ENCODE assay signal across 21 cellular contexts in the genomic region with DNA sequence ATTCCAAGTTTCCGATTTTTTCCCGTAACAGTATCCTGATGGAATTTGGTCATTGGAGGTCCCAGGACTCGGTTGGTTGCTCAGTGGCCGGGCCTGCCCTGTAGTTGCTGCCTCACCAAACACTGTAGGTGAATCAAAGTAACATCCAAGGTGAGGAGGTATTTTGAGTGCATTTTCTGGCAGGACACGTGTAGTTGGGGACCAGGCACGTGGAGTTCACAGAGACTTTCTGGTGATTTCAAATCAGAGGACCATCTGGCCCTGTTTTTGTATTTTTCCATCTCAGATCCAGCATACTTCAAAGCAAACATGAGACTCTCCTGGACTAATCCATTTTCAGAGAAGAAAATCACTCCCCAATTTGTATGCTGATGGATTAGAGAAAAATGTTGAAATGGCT. TPM values are rescaled to one million over a fixed set of nuclear protein-coding genes. Genes with fewer than 3 reads are reported as not detected.
DNase-seq lines count a peak whose midpoint lies in the region; ATAC-seq, FAIRE-seq and TF ChIP-seq lines count a peak whose summit lies in the region.
"Had no signal": no experiment of that assay in that cellular context is flagged by ENCODE, and none has a peak within 500 bp of the region (broad histone marks: within the 10 kb centered on the region; RNA-seq: fewer than 3 reads in every experiment).

No MANE protein-coding gene starts in this region.

- CTCF ChIA-PET in HepG2 (lab: Yijun Ruan, JAX; ENCODE audit: low intra/inter-chr PET ratio, low total read pairs) = no interaction called here

- in situ Hi-C loops in HepG2 (cut with HindIII; ENCODE audit: extremely low pct_ligation_motif_present, low pct_unique_long_range_greater_than_20kb) = no loop called here

- FAIRE-seq in HepG2 (lab: Jason Lieb, UNC) = no peak
- FAIRE-seq: D721Med, GM12891, GM18507, H54 had no signal

- H2AFZ ChIP-seq in HepG2 (ENCODE audit: low read length) (no peak overlapping the region), OCI-LY1 (ENCODE audit: low read length) (peak overlapping the region; percentile 93; the same call in 1 of the 2 replicates)
- H2AFZ ChIP-seq: GM23338 had no signal

- H3K4me3 ChIP-seq in HepG2 (replicated peaks in 1 of 3; ENCODE audit: insufficient read depth in 1 of 3, low read depth in 2 of 3, low read length in 3 of 3) (no peak overlapping the region), right lobe of liver (no peak overlapping the region), OCI-LY1 (ENCODE audit: low read depth, low read length, poor library complexity, severe bottlenecking) (no peak overlapping the region)
- H3K4me3 ChIP-seq: BLaER1, GM23338, HAP-1 had no signal

- H3K27ac Mint-ChIP-seq in osteocyte (ENCODE audit: unreplicated experiment) = no peak overlapping the region
- H3K27ac Mint-ChIP-seq: B cell; CD8-positive, alpha-beta T cell; GM23338; HFFc6 had no signal

- H3K9me3 Mint-ChIP-seq in osteocyte (ENCODE audit: unreplicated experiment) = no peaks in the 10 kb centered on the region
- H3K9me3 Mint-ChIP-seq: CD8-positive, alpha-beta T cell; GM23338; HFFc6 had no signal

- H3K4me1 ChIP-seq in HepG2 (ENCODE audit: insufficient read depth, low read length) = peaks cover 22% of the 10 kb centered on the region
- no peaks in the 10 kb centered on the region for H3K4me1 ChIP-seq in right lobe of liver
- H3K4me1 ChIP-seq in OCI-LY1 (ENCODE audit: insufficient read depth, low read length, severe bottlenecking) = peaks cover 15% of the 10 kb centered on the region
- H3K4me1 ChIP-seq: BLaER1, HAP-1 had no signal

- H3K4me3 Mint-ChIP-seq in osteocyte (ENCODE audit: unreplicated experiment) = no peak overlapping the region
- H3K4me3 Mint-ChIP-seq: B cell; CD4-positive, CD25-positive, alpha-beta regulatory T cell; CD8-positive, alpha-beta T cell; GM23338; HFFc6 had no signal

- no peaks in the 10 kb centered on the region for H4K20me1 ChIP-seq in HepG2 (ENCODE audit: insufficient read depth, low read length)
- H4K20me1 ChIP-seq in OCI-LY1 (ENCODE audit: insufficient read depth, low read length) = no peaks in the 10 kb centered on the region
- H4K20me1 ChIP-seq: BLaER1 had no signal

- intact Hi-C loops in HepG2 (cut with micrococcal nuclease; ENCODE audit: unreplicated experiment) = no loop called here
- intact Hi-C loops in right lobe of liver (cut with DNase I) = no loop called here

- no peak overlapping the region for H3K27ac ChIP-seq in HepG2 (ENCODE audit: extremely low read length, insufficient read depth, low read length)
- no peak overlapping the region for H3K27ac ChIP-seq in right lobe of liver
- no peak overlapping the region for H3K27ac ChIP-seq in OCI-LY1 (ENCODE audit: low read depth, low read length, poor library complexity, severe bottlenecking)
- H3K27ac ChIP-seq: BLaER1, C4-2B had no signal

- no peak for TF ChIP-seq POLR2A in HepG2 (IDR thresholded peaks at IDR 0.05; ENCODE audit: insufficient read depth in 1 of 2, low read depth in 2 of 2, low read length in 2 of 2)
- TF ChIP-seq POLR2A in right lobe of liver (IDR thresholded peaks at IDR 0.05) = no peak

- no peaks in the 10 kb centered on the region for H3K36me3 Mint-ChIP-seq in osteocyte (ENCODE audit: unreplicated experiment)
- H3K36me3 Mint-ChIP-seq: CD8-positive, alpha-beta T cell had no signal

- H3K27me3 ChIP-seq in HepG2 (ENCODE audit: control insufficient read depth in 1 of 2, insufficient read depth in 2 of 2, low read length in 2 of 2) = no peaks in the 10 kb centered on the region
- no peaks in the 10 kb centered on the region for H3K27me3 ChIP-seq in right lobe of liver
- no peaks in the 10 kb centered on the region for H3K27me3 ChIP-seq in OCI-LY1 (ENCODE audit: insufficient read depth, low read length)
- H3K27me3 ChIP-seq: BLaER1 had no signal

- TF ChIP-seq EP300 in HepG2 (IDR thresholded peaks at IDR 0.05; ENCODE audit: low read depth in 2 of 2, low read length in 2 of 2) (no peak), HepG2 (CRISPR knock-in tag; IDR thresholded peaks at IDR 0.05; ENCODE audit: borderline replicate concordance) (no peak)

- no peaks in the 10 kb centered on the region for H3K9me2 ChIP-seq in OCI-LY1 (ENCODE audit: low read depth, low read length)

- POLR2A ChIA-PET in HepG2 (lab: Yijun Ruan, JAX) = no interaction called here

- H3F3A ChIP-seq in OCI-LY1 (ENCODE audit: insufficient read depth, low read length) = no peaks in the 10 kb centered on the region

- H3K4me2 ChIP-seq in HepG2 (ENCODE audit: low read depth, low read length) = no peak overlapping the region
- no peak overlapping the region for H3K4me2 ChIP-seq in OCI-LY1 (ENCODE audit: low read length)
- H3K4me2 ChIP-seq: BLaER1, GM23338 had no signal

- TF ChIP-seq RAD21 in HepG2 (CRISPR knock-in tag; IDR thresholded peaks at IDR 0.05) = no peak

- H3K79me2 ChIP-seq in HepG2 (ENCODE audit: insufficient read depth, low read length) = no peaks in the 10 kb centered on the region
- H3K79me2 ChIP-seq in OCI-LY1 (ENCODE audit: insufficient read depth, low read length) = no peaks in the 10 kb centered on the region

- no peak for ATAC-seq in HepG2
- ATAC-seq in right lobe of liver = no peak
- ATAC-seq: CD8-positive, alpha-beta T cell; GM23338 had no signal

- no peaks in the 10 kb centered on the region for H3K27me3 Mint-ChIP-seq in osteocyte (ENCODE audit: unreplicated experiment)
- H3K27me3 Mint-ChIP-seq: CD4-positive, CD25-positive, alpha-beta regulatory T cell had no signal

- TF ChIP-seq CTCF in HepG2 (CRISPR knock-in tag; IDR thresholded peaks at IDR 0.05) (no peak), right lobe of liver (IDR thresholded peaks at IDR 0.05) (no peak), OCI-LY1 (IDR thresholded peaks at IDR 0.05; ENCODE audit: low read length) (no peak), osteocyte (IDR thresholded peaks at IDR 0.05) (no peak)

- H3K36me3 ChIP-seq in HepG2 (replicated peaks in 1 of 2; ENCODE audit: control insufficient read depth in 1 of 2, insufficient read depth in 2 of 2, low read length in 2 of 2) (no peaks in the 10 kb centered on the region), right lobe of liver (no peaks in the 10 kb centered on the region), OCI-LY1 (ENCODE audit: insufficient read depth, low read length) (no peaks in the 10 kb centered on the region)
- H3K36me3 ChIP-seq: BLaER1, HAP-1 had no signal

- H3K9me3 ChIP-seq in HepG2 (ENCODE audit: low read length) (no peaks in the 10 kb centered on the region), right lobe of liver (no peaks in the 10 kb centered on the region), OCI-LY1 (ENCODE audit: low read length) (no peaks in the 10 kb centered on the region)
- H3K9me3 ChIP-seq: BLaER1, HAP-1 had no signal

- H3K9ac ChIP-seq in HepG2 (ENCODE audit: insufficient read depth, low read depth, low read length) = no peak overlapping the region
- no peak overlapping the region for H3K9ac ChIP-seq in OCI-LY1 (ENCODE audit: low read length)
- H3K9ac ChIP-seq: BLaER1 had no signal

- DNase-seq in HepG2 (ENCODE audit: low spot score) (no peak), right lobe of liver (no peak), osteocyte (ENCODE audit: extremely low spot score, unreplicated experiment) (peak; percentile 51), RKO (ENCODE audit: low spot score) (no peak), NCI-H345 (lab: John Stamatoyannopoulos, UW) (no peak)
- DNase-seq: CD4-positive, CD25-positive, alpha-beta regulatory T cell; CD8-positive, alpha-beta T cell; DMS153; EL; GF-D8; HFFc6 had no signal

- no TSS peak for BruUV-seq in HepG2 (replicated peaks; lab: Mats Ljungman, UMichigan)

- no peaks in the 10 kb centered on the region for H3K4me1 Mint-ChIP-seq in osteocyte (ENCODE audit: unreplicated experiment)
- H3K4me1 Mint-ChIP-seq: B cell, GM23338 had no signal

- 65% methylated on average over 6 of the region's 6 CpGs for WGBS in HepG2 (ENCODE audit: low lambda C conversion rate)
- WGBS in right lobe of liver (ENCODE audit: insufficient coverage, low coverage, low lambda C conversion rate, missing lambda C conversion rate) = 71% methylated on average over 3 of the region's 6 CpGs

RNA-seq across cellular contexts. Expression of a gene that starts 9.9 kb away (rescaled TPM):
- total RNA-seq in HepG2 (2016; rRNA removed; fragmentation: Illumina TruSeq; extraction: Trizol) (79.3 and 85.5 TPM in 2 replicates), right lobe of liver (10 to 100 TPM in 2 of 6 experiments, 1 to 10 TPM in 4; 5.4 to 21.2 (median 7.5) TPM), osteocyte (21.5 and 26.2 TPM in 2 replicates)
- 32.5 and 39.7 TPM in 2 replicates for total RNA-seq in HepG2 (2016; cell fraction: cytosol; rRNA removed; fragmentation: Illumina TruSeq; extraction: Trizol; ENCODE audit: low read depth)
- total RNA-seq in HepG2 (2016; cell fraction: insoluble cytoplasmic fraction; rRNA removed; fragmentation: Illumina TruSeq; extraction: Trizol) = 79.1 and 90.5 TPM in 2 replicates
- total RNA-seq in HepG2 (2016; cell fraction: membrane; rRNA removed; fragmentation: Illumina TruSeq; extraction: Trizol) = 57.0 and 57.7 TPM in 2 replicates
- 31.8 and 34.6 TPM in 2 replicates for total RNA-seq in HepG2 (2016; cell fraction: nucleus; rRNA removed; fragmentation: Illumina TruSeq; extraction: Trizol)
- polyA plus RNA-seq in HepG2 (2011; rRNA removed) = 41.2 and 46.7 TPM in 2 replicates
- polyA plus RNA-seq in HepG2 (2011; cell fraction: cytosol; rRNA removed) = 54.0 and 65.1 TPM in 2 replicates
- 14.9 and 18.0 TPM in 2 replicates for polyA plus RNA-seq in HepG2 (2011; cell fraction: nucleus; rRNA removed)
- 53.5 and 54.2 TPM in 2 replicates for polyA plus RNA-seq in HepG2 (2012)
- polyA plus RNA-seq in HepG2 (2016; cell fraction: cytosol; fragmentation: Illumina TruSeq; extraction: Trizol; ENCODE audit: low read depth) = 33.0 and 38.8 TPM in 2 replicates
- 86.1 and 90.8 TPM in 2 replicates for polyA plus RNA-seq in HepG2 (2016; cell fraction: insoluble cytoplasmic fraction; fragmentation: Illumina TruSeq; extraction: Trizol; ENCODE audit: low read depth)
- 45.1 and 47.9 TPM in 2 replicates for polyA plus RNA-seq in HepG2 (2016; cell fraction: membrane; fragmentation: Illumina TruSeq; extraction: Trizol; ENCODE audit: low read depth)
- 44.5 and 45.0 TPM in 2 replicates for polyA plus RNA-seq in HepG2 (2016; cell fraction: nucleus; fragmentation: Illumina TruSeq; extraction: Trizol; ENCODE audit: insufficient read depth, low read depth)
- polyA minus RNA-seq in HepG2 (2011; rRNA and poly(A)+ RNA removed; ENCODE audit: low replicate concordance) = 16.2 and 39.8 TPM in 2 replicates
- 17.5 and 23.0 TPM in 2 replicates for polyA minus RNA-seq in HepG2 (2011; cell fraction: cytosol; rRNA and poly(A)+ RNA removed)
- polyA minus RNA-seq in HepG2 (2011; cell fraction: nucleus; rRNA and poly(A)+ RNA removed) = 14.2 and 23.4 TPM in 2 replicates

RNA-seq across cellular contexts. Expression of a gene that starts 10.7 kb away (rescaled TPM):
- total RNA-seq in HepG2 (2016; rRNA removed; fragmentation: Illumina TruSeq; extraction: Trizol) (185 and 214 TPM in 2 replicates), right lobe of liver (100 to 1,000 TPM in 1 of 6 experiments, 10 to 100 TPM in 5; 38.5 to 104 (median 42.4) TPM), osteocyte (55.7 and 56.1 TPM in 2 replicates)
- total RNA-seq in HepG2 (2016; cell fraction: cytosol; rRNA removed; fragmentation: Illumina TruSeq; extraction: Trizol; ENCODE audit: low read depth) = 182 and 191 TPM in 2 replicates
- total RNA-seq in HepG2 (2016; cell fraction: insoluble cytoplasmic fraction; rRNA removed; fragmentation: Illumina TruSeq; extraction: Trizol) = 202 and 206 TPM in 2 replicates
- 172 TPM in 2 replicates for total RNA-seq in HepG2 (2016; cell fraction: membrane; rRNA removed; fragmentation: Illumina TruSeq; extraction: Trizol)
- 102 and 120 TPM in 2 replicates for total RNA-seq in HepG2 (2016; cell fraction: nucleus; rRNA removed; fragmentation: Illumina TruSeq; extraction: Trizol)
- polyA plus RNA-seq in HepG2 (2011; rRNA removed) = 249 and 262 TPM in 2 replicates
- polyA plus RNA-seq in HepG2 (2011; cell fraction: cytosol; rRNA removed) = 163 and 204 TPM in 2 replicates
- polyA plus RNA-seq in HepG2 (2011; cell fraction: nucleus; rRNA removed) = 37.8 and 51.6 TPM in 2 replicates
- 185 and 197 TPM in 2 replicates for polyA plus RNA-seq in HepG2 (2012)
- 119 TPM in 2 replicates for polyA plus RNA-seq in HepG2 (2016; cell fraction: cytosol; fragmentation: Illumina TruSeq; extraction: Trizol; ENCODE audit: low read depth)
- polyA plus RNA-seq in HepG2 (2016; cell fraction: insoluble cytoplasmic fraction; fragmentation: Illumina TruSeq; extraction: Trizol; ENCODE audit: low read depth) = 187 and 197 TPM in 2 replicates
- polyA plus RNA-seq in HepG2 (2016; cell fraction: membrane; fragmentation: Illumina TruSeq; extraction: Trizol; ENCODE audit: low read depth) = 147 and 151 TPM in 2 replicates
- polyA plus RNA-seq in HepG2 (2016; cell fraction: nucleus; fragmentation: Illumina TruSeq; extraction: Trizol; ENCODE audit: insufficient read depth, low read depth) = 183 and 224 TPM in 2 replicates
- 97.4 and 273 TPM in 2 replicates for polyA minus RNA-seq in HepG2 (2011; rRNA and poly(A)+ RNA removed; ENCODE audit: low replicate concordance)
- 58.6 and 63.2 TPM in 2 replicates for polyA minus RNA-seq in HepG2 (2011; cell fraction: cytosol; rRNA and poly(A)+ RNA removed)
- polyA minus RNA-seq in HepG2 (2011; cell fraction: nucleus; rRNA and poly(A)+ RNA removed) = 53.3 and 62.5 TPM in 2 replicates
